ENCODE assay signal across 7 cellular contexts in the genomic region with DNA sequence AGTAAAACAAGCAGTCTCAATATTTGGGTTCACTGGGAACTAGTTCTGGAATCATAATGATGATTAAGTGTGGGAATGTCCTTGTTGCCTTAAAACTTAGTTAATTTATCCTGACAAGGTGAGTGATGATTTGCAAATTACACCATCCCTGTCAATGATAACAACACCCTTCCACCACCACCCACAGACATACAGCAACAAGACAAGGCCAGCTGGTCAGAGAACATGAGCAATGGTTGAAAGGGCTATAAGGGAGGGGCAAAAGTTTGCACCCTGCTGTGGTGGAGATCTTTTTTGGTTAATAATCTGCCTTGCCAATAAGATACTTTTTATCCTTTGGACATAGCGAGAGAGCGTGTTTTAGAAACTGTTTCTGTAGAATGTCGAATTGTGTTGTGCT.
"Had no signal": no experiment of that assay in that cellular context is flagged by ENCODE, and none has a peak within 500 bp of the region (broad histone marks: within the 10 kb centered on the region; RNA-seq: fewer than 3 reads in every experiment).

No MANE protein-coding gene starts in this region.

- H3K4me1 Mint-ChIP-seq: IgD-negative memory B cell had no signal

- H3K27ac Mint-ChIP-seq: IgD-negative memory B cell had no signal

- H3K4me3 Mint-ChIP-seq: IgD-negative memory B cell had no signal

- H3K4me3 ChIP-seq: K562 had no signal

- DNase-seq: IMR-90, KBM-7 had no signal

- H3K27ac ChIP-seq: HL-60 had no signal

- ATAC-seq: HepG2, K562 had no signal

- FAIRE-seq: HepG2, HTR-8/SVneo, K562 had no signal

- H3K9me3 Mint-ChIP-seq: IgD-negative memory B cell had no signal
